ENCODE assay signal across 8 cellular contexts in genomic region chr16:11743308-11744074, GRCh38. TPM values are rescaled to one million over a fixed set of nuclear protein-coding genes. Genes with fewer than 3 reads are reported as not detected.
DNase-seq lines count a peak whose midpoint lies in the region; ATAC-seq and TF ChIP-seq lines count a peak whose summit lies in the region.

No MANE protein-coding gene starts in this region.

- TF ChIP-seq CTCF in choroid plexus epithelial cell (conservative IDR thresholded peaks at IDR 0.05; ENCODE audit: low read depth, low read length) (no peak), lung (IDR thresholded peaks at IDR 0.05; ENCODE audit: control extremely low read depth, extremely low read depth) (no peak)

- peak overlapping the region; percentile 84 for H3K4me3 ChIP-seq in SJCRH30
- peak overlapping the region; percentile 87 for H3K4me3 ChIP-seq in choroid plexus epithelial cell (ENCODE audit: low read depth, low read length)
- H3K4me3 ChIP-seq in lung = peak overlapping the region; percentile 30
- H3K4me3 ChIP-seq in subcutaneous abdominal adipose tissue (ENCODE audit: low read depth in 1 of 5, low read length in 5 of 5) = peak overlapping the region; percentile 49 to 92 (median 70)

- peak; percentile 0 for ATAC-seq in GM19328 (IDR thresholded peaks at IDR 0.05; ENCODE audit: unreplicated experiment)
- no peak for ATAC-seq in lung (ENCODE audit: insufficient read depth, low FRiP score)

- H3K9ac ChIP-seq in subcutaneous abdominal adipose tissue (ENCODE audit: low read length in 5 of 5) = peak overlapping the region in 4 of 5 donors; percentile 59 to 81 (median 72)

- peaks cover 9% of the 10 kb centered on the region for H3K4me1 ChIP-seq in SJCRH30
- peaks cover 2 to 3% of the 10 kb centered on the region in 2 donors for H3K4me1 ChIP-seq in lung (ENCODE audit: control insufficient read depth in 2 of 2, insufficient read depth in 2 of 2, low read length in 2 of 2)
- peaks cover 6 to 39% (median 30%) of the 10 kb centered on the region in 5 donors for H3K4me1 ChIP-seq in subcutaneous abdominal adipose tissue (ENCODE audit: control insufficient read depth in 5 of 5, insufficient read depth in 5 of 5, low read length in 5 of 5)

- H3K9me3 ChIP-seq in SJCRH30 (replicated peaks) (no peaks in the 10 kb centered on the region), lung (ENCODE audit: control insufficient read depth in 2 of 2, insufficient read depth in 1 of 2, low read length in 1 of 2) (no peaks in the 10 kb centered on the region), subcutaneous abdominal adipose tissue (ENCODE audit: control insufficient read depth in 5 of 5, low read length in 5 of 5) (no peaks in the 10 kb centered on the region)

- peak; percentile 86 to 90 for DNase-seq in AML-193 (lab: John Stamatoyannopoulos, UW)
- DNase-seq in SJCRH30 = peak; percentile 33 to 50
- peak; percentile 91 for DNase-seq in choroid plexus epithelial cell (ENCODE audit: low read depth)
- peak; percentile 76 for DNase-seq in lung (ENCODE audit: low spot score)
- no peak for DNase-seq in 8988T
- DNase-seq in NCI-H2081 (lab: John Stamatoyannopoulos, UW) = no peak

- H3K27ac ChIP-seq in SJCRH30 = peak overlapping the region; percentile 63
- peak overlapping the region; percentile 87 to 100 for H3K27ac ChIP-seq in lung (ENCODE audit: low read depth in 1 of 2, low read length in 1 of 2)
- peak overlapping the region; percentile 89 for H3K27ac ChIP-seq in subcutaneous abdominal adipose tissue (ENCODE audit: low read depth, low read length)

- H3K27me3 ChIP-seq in SJCRH30 = no peaks in the 10 kb centered on the region
- H3K27me3 ChIP-seq in lung (ENCODE audit: control insufficient read depth, insufficient read depth) = no peaks in the 10 kb centered on the region
- H3K27me3 ChIP-seq in subcutaneous abdominal adipose tissue (ENCODE audit: control insufficient read depth in 5 of 5, insufficient read depth in 4 of 5, low read length in 5 of 5) = no peaks in the 10 kb centered on the region

- 30 to 42% methylated on average over 21 of the region's 21 CpGs for WGBS in lung, 2 donors

- H3K36me3 ChIP-seq in SJCRH30 (peaks cover under 1% of the 10 kb centered on the region; the same call in 1 of the 2 replicates), lung (ENCODE audit: control insufficient read depth in 2 of 2, insufficient read depth in 2 of 2, low read length in 2 of 2) (peaks cover 3 to 4% of the 10 kb centered on the region in 2 donors), subcutaneous abdominal adipose tissue (ENCODE audit: control insufficient read depth in 5 of 5, insufficient read depth in 5 of 5, low read length in 5 of 5) (peaks cover 0 to 2% (median 0%) of the 10 kb centered on the region in 5 donors)

RNA-seq across cellular contexts. Expression of gene TXNDC11, which starts 0.8 kb away (rescaled TPM):
- 18.8 and 19.4 TPM in 2 replicates for total RNA-seq in SJCRH30 (2014; rRNA removed; shearing (Covaris generic))
- 10 to 100 TPM; 64.8 to 78.8 TPM for total RNA-seq in lung
- polyA plus RNA-seq in lung = 10 to 100 TPM; 70.0 to 74.3 TPM

RNA-seq across cellular contexts. Expression of gene ZC3H7A, which starts 53.6 kb away (rescaled TPM):
- total RNA-seq in SJCRH30 (2014; rRNA removed; shearing (Covaris generic)) = 31.6 and 32.0 TPM in 2 replicates
- 100 to 1,000 TPM in 1 of 2 donors, 10 to 100 TPM in 1; 46.3 to 127 TPM for total RNA-seq in lung
- polyA plus RNA-seq in lung = 10 to 100 TPM; 22.1 to 26.1 TPM

Comparison
In these comparisons a context has a peak if more than half of its experiments do, and no peak if none do; other contexts are left out.
1. DNase-seq: peak in AML-193 (2 of 2), SJCRH30 (2 of 2), choroid plexus epithelial cell (single experiment) and lung (single experiment); none in 8988T (single experiment) and NCI-H2081 (0 of 2).
2. H3K4me3 ChIP-seq: peak in every context shown above with its lines; median percentile 87 in choroid plexus epithelial cell; 84 in SJCRH30; 70 in subcutaneous abdominal adipose tissue; 30 in lung.
3. Peak in every context shown above with its lines, with median percentiles within 50 percentile points of each other: H3K27ac ChIP-seq.